Comparison of ENCODE assay signal across 9 cellular contexts in genomic region chr19:38657633-38658222, GRCh38. TPM values are rescaled to one million over a fixed set of nuclear protein-coding genes. Genes with fewer than 3 reads are reported as not detected.
DNase-seq lines count a peak whose midpoint lies in the region; ATAC-seq and TF ChIP-seq lines count a peak whose summit lies in the region.
"Had no signal": no experiment of that assay in that cellular context is flagged by ENCODE, and none has a peak within 500 bp of the region (broad histone marks: within the 10 kb centered on the region; RNA-seq: fewer than 3 reads in every experiment).

No MANE protein-coding gene starts in this region.

- CTCF ChIA-PET in WTC11 (lab: Charles Lee), result interaction anchor here (0.5 to 2.2 kb wide), 3 partner anchors 20 to 523 kb away, joined by 3 to 8 read pairs (median 6); no protein-coding TSS in a partner anchor

- H3K4me2 ChIP-seq in skeletal muscle satellite cell (ENCODE audit: low read length), result peak overlapping the region; percentile 66

- H3K4me1 Mint-ChIP-seq in WTC11, result peaks cover 96% of the 10 kb centered on the region

- H3K9me3 Mint-ChIP-seq in WTC11, result no peaks in the 10 kb centered on the region

- H3K4me3 ChIP-seq in fibroblast of villous mesenchyme (ENCODE audit: low read depth, low read length) (no peak overlapping the region), skeletal muscle satellite cell (ENCODE audit: low read length) (peak overlapping the region; percentile 39)
- H3K4me3 ChIP-seq: BLaER1 treated with 17β-estradiol and CSF1 and Interleukin-3, amounts not matched to agents 10 nM and 100 nM had no signal

- POLR2A ChIA-PET in WTC11 (lab: Charles Lee), result interaction anchor here (0.7 to 0.8 kb wide), 2 partner anchors 11 to 381 kb away, joined by 3 to 5 read pairs; no protein-coding TSS in a partner anchor

- peaks cover 38% of the 10 kb centered on the region for H3K36me3 ChIP-seq in skeletal muscle satellite cell (ENCODE audit: insufficient read depth, low read length)

- H3K27me3 Mint-ChIP-seq in WTC11 (ENCODE audit: low read depth), result no peaks in the 10 kb centered on the region

- peak overlapping the region; percentile 16; the same call in 1 of the 2 replicates for H3K4me3 Mint-ChIP-seq in WTC11

- H3K27ac Mint-ChIP-seq in WTC11, result peak overlapping the region; percentile 93

- peaks cover 92% of the 10 kb centered on the region for H3K4me1 ChIP-seq in skeletal muscle satellite cell (ENCODE audit: control insufficient read depth, insufficient read depth, low read length)

- no peaks in the 10 kb centered on the region for H3K27me3 ChIP-seq in skeletal muscle satellite cell (ENCODE audit: control insufficient read depth, insufficient read depth, low read length)
- H3K27me3 ChIP-seq: BLaER1 treated with 17β-estradiol and CSF1 and Interleukin-3, amounts not matched to agents 10 nM and 100 nM had no signal

- no peak; the same call in 1 of the 2 replicates for ATAC-seq in WTC11
- ATAC-seq in GM21367 (IDR thresholded peaks at IDR 0.05; ENCODE audit: unreplicated experiment), result no peak
- no peak for ATAC-seq in HG02642 (IDR thresholded peaks at IDR 0.05; ENCODE audit: poor library complexity, unreplicated experiment)

- no peak for TF ChIP-seq CTCF in WTC11 (IDR thresholded peaks at IDR 0.05)
- no peak for TF ChIP-seq CTCF in fibroblast of villous mesenchyme (IDR thresholded peaks at IDR 0.05; ENCODE audit: insufficient read depth, low read depth, low read length)

- H3K9ac ChIP-seq in skeletal muscle satellite cell (ENCODE audit: low read depth, low read length), result peak overlapping the region; percentile 83
- H3K9ac ChIP-seq: BLaER1 treated with 17β-estradiol and CSF1 and Interleukin-3, amounts not matched to agents 10 nM and 100 nM had no signal

- no peaks in the 10 kb centered on the region for H3K9me3 ChIP-seq in skeletal muscle satellite cell (replicated peaks; ENCODE audit: low read length)
- H3K9me3 ChIP-seq: BLaER1 treated with 17β-estradiol and CSF1 and Interleukin-3, amounts not matched to agents 10 nM and 100 nM had no signal

- DNase-seq in DMS53 (lab: John Stamatoyannopoulos, UW) (peak; percentile 47), DMS53 treated with DMSO at 0.1 percent for 48 hours (lab: John Stamatoyannopoulos, UW; ENCODE audit: unreplicated experiment) (no peak), WTC11 (ENCODE audit: low spot score) (no peak), fibroblast of villous mesenchyme (ENCODE audit: low read depth) (peak; percentile 64), NCI-H345 treated with DMSO at 0.1 percent for 48 hours (lab: John Stamatoyannopoulos, UW; ENCODE audit: unreplicated experiment) (no peak)

- peaks cover 17% of the 10 kb centered on the region for H3K36me3 Mint-ChIP-seq in WTC11

TF ChIP-seq in WTC11, 78 proteins besides CTCF, POLR2A, EP300 and RAD21 (continues in another document):
- TF ChIP-seq ZNF138 (CRISPR knock-in tag; conservative IDR thresholded peaks at IDR 0.05) (no peak), ARID4B (CRISPR knock-in tag; IDR thresholded peaks at IDR 0.05; ENCODE audit: borderline replicate concordance) (no peak), E2F1 (CRISPR knock-in tag; IDR thresholded peaks at IDR 0.05) (no peak), TP53 (CRISPR knock-in tag; IDR thresholded peaks at IDR 0.05) (no peak), USF1 (CRISPR knock-in tag; IDR thresholded peaks at IDR 0.05) (no peak), PRDM15 (CRISPR knock-in tag; IDR thresholded peaks at IDR 0.05) (no peak), CDX4 (CRISPR knock-in tag; IDR thresholded peaks at IDR 0.05; ENCODE audit: borderline replicate concordance) (no peak)

RNA-seq across cellular contexts. Expression of gene ACTN4, which starts 10.3 kb away (rescaled TPM):
- total RNA-seq in WTC11 (2021) (484 to 511 TPM (median 506 TPM) in 3 replicates), fibroblast of villous mesenchyme (333 and 456 TPM in 2 replicates)
- 162 and 238 TPM in 2 replicates for total RNA-seq in skeletal muscle satellite cell (2012; rRNA removed)

RNA-seq across cellular contexts. Expression of gene EIF3K, which starts 38.7 kb away (rescaled TPM):
- total RNA-seq in WTC11 (2021) (389 to 416 TPM (median 410 TPM) in 3 replicates), fibroblast of villous mesenchyme (152 and 257 TPM in 2 replicates)
- 591 and 1,054 TPM in 2 replicates for total RNA-seq in skeletal muscle satellite cell (2012; rRNA removed)

RNA-seq across cellular contexts. Expression of gene MAP4K1, which starts 40.0 kb away (rescaled TPM):
- total RNA-seq in WTC11 (2021), result 14.0 to 25.0 TPM (median 24.5 TPM) in 3 replicates
- total RNA-seq in fibroblast of villous mesenchyme, result 0.32 TPM in 1 of 2 replicates, not detected in the other
- total RNA-seq in skeletal muscle satellite cell (2012; rRNA removed), result 0.25 TPM in 1 of 2 replicates, not detected in the other

Comparison
In these comparisons a context has a peak if more than half of its experiments do, and no peak if none do; other contexts are left out.
1. DNase-seq: peak in DMS53 (single experiment) and fibroblast of villous mesenchyme (single experiment); none in DMS53 treated with DMSO at 0.1 percent for 48 hours (single experiment), WTC11 (single experiment) and NCI-H345 treated with DMSO at 0.1 percent for 48 hours (single experiment).
2. RNA of gene MAP4K1, which starts 40.0 kb away (total RNA-seq): 14.0 to 25.0 TPM in WTC11; 0.32 TPM in fibroblast of villous mesenchyme; every median in the first group is over 10 times any median in the second.